18 cellular contexts compared by ENCODE assay signal in genomic region chr1:169949139-169949538, GRCh38. TPM values are rescaled to one million over a fixed set of nuclear protein-coding genes. Genes with fewer than 3 reads are reported as not detected.
DNase-seq lines count a peak whose midpoint lies in the region; ATAC-seq and TF ChIP-seq lines count a peak whose summit lies in the region.
"Had no signal": no experiment of that assay in that cellular context is flagged by ENCODE, and none has a peak within 500 bp of the region (broad histone marks: within the 10 kb centered on the region; RNA-seq: fewer than 3 reads in every experiment).

No MANE protein-coding gene starts in this region.

- H3K9ac ChIP-seq in mesendoderm (ENCODE audit: low read length): no peak overlapping the region

- peaks cover 11% of the 10 kb centered on the region for H3K4me1 ChIP-seq in GM23338 (ENCODE audit: insufficient read depth)
- H3K4me1 ChIP-seq in mesendoderm (ENCODE audit: control insufficient read depth, low read depth, low read length): no peaks in the 10 kb centered on the region

- H4K5ac ChIP-seq in mesendoderm (ENCODE audit: low read length): no peak overlapping the region

- no peaks in the 10 kb centered on the region for H3K27me3 Mint-ChIP-seq in GM23338 (ENCODE audit: insufficient read depth, low read depth, poor library complexity)
- H3K27me3 Mint-ChIP-seq: activated CD8-positive, alpha-beta memory T cell treated with anti-CD3 and anti-CD28 coated beads, Interleukin-2, amount 10 ng/mL, durations not matched to agents 7 days and 5 days; stimulated activated naive CD8-positive, alpha-beta T cell treated with anti-CD3 and anti-CD28 coated beads, Interleukin-15, amount 100 ng/mL, for 72 hours had no signal

- H3K4me3 ChIP-seq in GM23338 (no peak overlapping the region), mesendoderm (ENCODE audit: low read length) (no peak overlapping the region)
- H3K4me3 ChIP-seq: SJCRH30 had no signal

- H2AFZ ChIP-seq in GM23338: no peak overlapping the region

- H3K27ac Mint-ChIP-seq in GM23338: no peak overlapping the region
- H3K27ac Mint-ChIP-seq: activated CD8-positive, alpha-beta memory T cell treated with anti-CD3 and anti-CD28 coated beads, Interleukin-2, amount 10 ng/mL, durations not matched to agents 7 days and 5 days; stimulated activated naive CD8-positive, alpha-beta T cell treated with anti-CD3 and anti-CD28 coated beads, Interleukin-15, amount 100 ng/mL, for 72 hours had no signal

- H3K4me2 ChIP-seq in GM23338 (no peak overlapping the region), mesendoderm (ENCODE audit: low read length) (no peak overlapping the region)

- H3K4me3 Mint-ChIP-seq in GM23338: no peak overlapping the region
- H3K4me3 Mint-ChIP-seq: activated CD8-positive, alpha-beta memory T cell treated with anti-CD3 and anti-CD28 coated beads, Interleukin-2, amount 10 ng/mL, durations not matched to agents 7 days and 5 days; neural crest cell; stimulated activated naive CD8-positive, alpha-beta T cell treated with anti-CD3 and anti-CD28 coated beads, Interleukin-15, amount 100 ng/mL, for 72 hours had no signal

- no peak overlapping the region for H4K8ac ChIP-seq in mesendoderm (ENCODE audit: low read depth, low read length)

- no peak overlapping the region for H2BK120ac ChIP-seq in mesendoderm (ENCODE audit: low read depth, low read length)

- no peaks in the 10 kb centered on the region for H3K27me3 ChIP-seq in GM23338 (ENCODE audit: insufficient read depth)
- H3K27me3 ChIP-seq in mesendoderm (ENCODE audit: insufficient read depth, low read length, poor library complexity): no peaks in the 10 kb centered on the region
- H3K27me3 ChIP-seq: SJCRH30 had no signal

- no peak overlapping the region for H3K27ac ChIP-seq in GM23338 (ENCODE audit: low read depth)
- H3K27ac ChIP-seq in mesendoderm (ENCODE audit: low read depth, low read length): no peak overlapping the region
- H3K27ac ChIP-seq: SJCRH30 had no signal

- no peaks in the 10 kb centered on the region for H3F3A ChIP-seq in GM23338 (replicated peaks; ENCODE audit: low read depth)

- H3K18ac ChIP-seq in mesendoderm (ENCODE audit: low read length): no peak overlapping the region

- H2BK15ac ChIP-seq in mesendoderm (replicated peaks; ENCODE audit: low read depth): no peak overlapping the region

- peaks cover 3% of the 10 kb centered on the region; the same call in 2 of the 3 replicates for H3K4me1 Mint-ChIP-seq in GM23338
- H3K4me1 Mint-ChIP-seq: activated CD8-positive, alpha-beta memory T cell treated with anti-CD3 and anti-CD28 coated beads, Interleukin-2, amount 10 ng/mL, durations not matched to agents 7 days and 5 days; neural crest cell; stimulated activated naive CD8-positive, alpha-beta T cell treated with anti-CD3 and anti-CD28 coated beads, Interleukin-15, amount 100 ng/mL, for 72 hours had no signal

- no peak for TF ChIP-seq CTCF in GM23338 (conservative IDR thresholded peaks at IDR 0.05; ENCODE audit: low read depth in 2 of 2)

- no peaks in the 10 kb centered on the region for H3K79me1 ChIP-seq in mesendoderm (ENCODE audit: low read length)

- no peaks in the 10 kb centered on the region for H3K9me2 ChIP-seq in GM23338 (ENCODE audit: insufficient read depth)

- no peaks in the 10 kb centered on the region for H4K20me1 ChIP-seq in GM23338 (replicated peaks; ENCODE audit: insufficient read depth)

- ATAC-seq in HG02938 (IDR thresholded peaks at IDR 0.05; ENCODE audit: unreplicated experiment) (peak; percentile 51), GM23338 (no peak)
- ATAC-seq: activated CD8-positive, alpha-beta memory T cell treated with anti-CD3 and anti-CD28 coated beads, Interleukin-2, amount 10 ng/mL, durations not matched to agents 7 days and 5 days; stimulated activated naive CD8-positive, alpha-beta T cell treated with anti-CD3 and anti-CD28 coated beads, Interleukin-15, amount 100 ng/mL, for 72 hours had no signal

- H3K4ac ChIP-seq in mesendoderm (ENCODE audit: low read depth, low read length): no peak overlapping the region

- H3K56ac ChIP-seq in mesendoderm (ENCODE audit: low read length): no peak overlapping the region

- no peak overlapping the region for H3K23ac ChIP-seq in mesendoderm (ENCODE audit: low read length)

- no peaks in the 10 kb centered on the region for H3K79me2 ChIP-seq in GM23338 (replicated peaks; ENCODE audit: insufficient read depth)
- no peaks in the 10 kb centered on the region for H3K79me2 ChIP-seq in mesendoderm (ENCODE audit: control insufficient read depth, insufficient read depth, low read length)

- peak; percentile 7 for DNase-seq in AG20443 (ENCODE audit: low spot score)
- peak; percentile 49 for DNase-seq in astrocyte of the hippocampus (ENCODE audit: low read depth, low spot score)
- peak; percentile 14 for DNase-seq in foreskin melanocyte
- no peak for DNase-seq in iPS-NIHi7 (ENCODE audit: extremely low spot score)
- DNase-seq in GM23338 (ENCODE audit: low spot score): no peak
- DNase-seq in NCI-H345 treated with DMSO at 0.1 percent for 48 hours (lab: John Stamatoyannopoulos, UW; ENCODE audit: unreplicated experiment): no peak
- DNase-seq in mesendoderm: no peak
- DNase-seq: activated CD4-positive, alpha-beta T cell treated with anti-CD3 and anti-CD28 coated beads for 1 hour; activated CD8-positive, alpha-beta memory T cell treated with anti-CD3 and anti-CD28 coated beads, Interleukin-2, amount 10 ng/mL, durations not matched to agents 7 days and 5 days; amniotic stem cell; DMS79 treated with DMSO at 0.1 percent for 48 hours; GOT3; NCI-H2029 treated with DMSO at 0.1 percent for 48 hours; NCI-H526 treated with DMSO at 0.1 percent for 48 hours; stimulated activated naive CD8-positive, alpha-beta T cell treated with anti-CD3 and anti-CD28 coated beads, Interleukin-15, amount 100 ng/mL, for 72 hours had no signal

- no peaks in the 10 kb centered on the region for H3K9me3 Mint-ChIP-seq in GM23338
- H3K9me3 Mint-ChIP-seq: neural crest cell; stimulated activated naive CD8-positive, alpha-beta T cell treated with anti-CD3 and anti-CD28 coated beads, Interleukin-15, amount 100 ng/mL, for 72 hours had no signal

- H3K36me3 ChIP-seq in GM23338 (ENCODE audit: insufficient read depth) (no peaks in the 10 kb centered on the region), mesendoderm (ENCODE audit: control insufficient read depth, insufficient read depth, low read length) (no peaks in the 10 kb centered on the region)
- H3K36me3 ChIP-seq: SJCRH30 had no signal

- no peak overlapping the region for H2AK5ac ChIP-seq in mesendoderm (ENCODE audit: low read length)

- H3K36me3 Mint-ChIP-seq in GM23338 (ENCODE audit: low read depth): no peaks in the 10 kb centered on the region

- H2BK5ac ChIP-seq in mesendoderm (ENCODE audit: low read length): no peak overlapping the region

TF ChIP-seq in GM23338, 12 proteins besides CTCF, POLR2A, EP300 and RAD21:
- no peak for TF ChIP-seq ZNF114 (CRISPR knock-in tag; IDR thresholded peaks at IDR 0.05)
- TF ChIP-seq REST (IDR thresholded peaks at IDR 0.05; ENCODE audit: unreplicated experiment): no peak

RNA-seq across cellular contexts. Expression of gene SCYL3, which starts 55.4 kb away (rescaled TPM):
- total RNA-seq in GM23338 (2014; rRNA removed; shearing (Covaris generic)): 6.1 and 6.8 TPM in 2 replicates
- polyA plus RNA-seq in GM23338 (2016; fragmentation: Nextera tagmentation; extraction: Ambion mirVana): 1.8 and 2.2 TPM in 2 replicates
- 2.8 TPM for polyA plus RNA-seq in mesendoderm (2013, experiment 1 of 2)
- polyA plus RNA-seq in mesendoderm (2013, experiment 2 of 2): 2.8 TPM

Comparison
In these comparisons a context has a peak if more than half of its experiments do, and no peak if none do; other contexts are left out.
1. DNase-seq: peak in AG20443 (single experiment), astrocyte of the hippocampus (single experiment) and foreskin melanocyte (single experiment); none in iPS-NIHi7 (single experiment), GM23338 (single experiment), NCI-H345 treated with DMSO at 0.1 percent for 48 hours (single experiment) and mesendoderm (single experiment).